Comparison of ENCODE assay signal across 12 cellular contexts in genomic region chr11:47111318-47111804, GRCh38.
A peak's percentile ranks its signal among the peaks of the same experiment; 100 is the strongest.
DNase-seq lines count a peak whose midpoint lies in the region; ATAC-seq and TF ChIP-seq lines count a peak whose summit lies in the region.
"Had no signal": no experiment of that assay in that cellular context is flagged by ENCODE, and none has a peak within 500 bp of the region (broad histone marks: within the 10 kb centered on the region; RNA-seq: fewer than 3 reads in every experiment).

No MANE protein-coding gene starts in this region.

- H3K36me3 ChIP-seq in WERI-Rb-1 = no peaks in the 10 kb centered on the region
- H3K36me3 ChIP-seq: neutrophil had no signal

- DNase-seq in DMS53 treated with DMSO at 0.1 percent for 48 hours (lab: John Stamatoyannopoulos, UW; ENCODE audit: unreplicated experiment) (peak; percentile 92), NCI-H748 (lab: John Stamatoyannopoulos, UW; ENCODE audit: unreplicated experiment) (peak; percentile 96), HT-29 (ENCODE audit: low spot score) (no peak), superior temporal gyrus (ENCODE audit: extremely low spot score) (no peak), NCI-H2171 treated with DMSO at 0.1 percent for 48 hours (lab: John Stamatoyannopoulos, UW) (no peak), WERI-Rb-1 (no peak)
- DNase-seq: foreskin melanocyte, NCI-H1694 treated with DMSO at 0.1 percent for 48 hours had no signal

- H3K9me3 ChIP-seq in WERI-Rb-1 (ENCODE audit: severe bottlenecking) = no peaks in the 10 kb centered on the region
- H3K9me3 ChIP-seq: neutrophil had no signal

- H3K4me3 ChIP-seq in WERI-Rb-1 (ENCODE audit: low read depth, low read length) = no peak overlapping the region
- H3K4me3 ChIP-seq: GM23338 had no signal

- H3K27me3 ChIP-seq in WERI-Rb-1 (ENCODE audit: insufficient read depth, low read depth, severe bottlenecking) = no peaks in the 10 kb centered on the region
- H3K27me3 ChIP-seq: neutrophil had no signal

- TF ChIP-seq CTCF in WERI-Rb-1 (IDR thresholded peaks at IDR 0.05; ENCODE audit: low read depth, low read length) = no peak

- H3K27ac ChIP-seq in WERI-Rb-1 = no peak overlapping the region
- H3K27ac ChIP-seq: neutrophil had no signal

- ATAC-seq in GM21360 (IDR thresholded peaks at IDR 0.05; ENCODE audit: unreplicated experiment) = peak; percentile 84
- peak; percentile 76 for ATAC-seq in HG03196 (IDR thresholded peaks at IDR 0.05; ENCODE audit: unreplicated experiment)
- ATAC-seq: GM23338 had no signal

Comparison
In these comparisons a context has a peak if more than half of its experiments do, and no peak if none do; other contexts are left out.
1. DNase-seq: peak in DMS53 treated with DMSO at 0.1 percent for 48 hours (single experiment) and NCI-H748 (single experiment); none in HT-29 (single experiment), superior temporal gyrus (single experiment), NCI-H2171 treated with DMSO at 0.1 percent for 48 hours (single experiment) and WERI-Rb-1 (single experiment).